ENCODE assay signal across 8 cellular contexts in the genomic region with DNA sequence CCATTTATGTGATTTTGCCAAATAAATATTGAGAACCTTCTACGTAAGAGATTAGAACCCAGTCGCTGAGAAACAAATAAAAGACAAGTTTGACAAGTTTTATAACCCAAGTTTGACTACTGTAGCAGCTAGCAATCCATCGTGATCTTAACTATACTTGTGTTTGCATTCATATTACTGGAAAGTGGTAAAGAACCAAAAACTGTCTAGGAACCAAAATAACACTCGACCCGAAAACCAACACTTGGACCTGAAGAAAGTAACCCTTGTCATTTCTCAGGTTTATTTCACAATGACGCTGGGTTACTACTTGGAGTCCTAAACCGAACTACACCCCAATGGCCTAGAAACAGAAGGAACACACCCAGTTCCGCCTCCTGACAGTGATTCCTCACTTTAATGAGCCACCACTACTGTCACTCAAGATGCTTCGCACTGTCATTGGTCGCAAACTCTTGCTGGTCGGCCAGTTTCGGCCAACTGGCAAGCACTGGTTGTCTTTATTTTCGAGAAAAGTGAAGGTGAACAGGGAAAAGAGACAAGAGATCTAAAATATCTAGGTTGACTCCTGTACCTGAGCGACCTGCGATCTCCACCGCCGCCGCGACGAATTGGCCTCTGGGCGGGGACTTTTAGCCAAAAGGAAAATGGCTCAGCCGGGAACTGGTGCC. TPM values are rescaled to one million over a fixed set of nuclear protein-coding genes. Genes with fewer than 3 reads are reported as not detected.
DNase-seq lines count a peak whose midpoint lies in the region; ATAC-seq lines count a peak whose summit lies in the region.

No MANE protein-coding gene starts in this region.

- H2BK15ac ChIP-seq in mesenchymal stem cell (ENCODE audit: low read depth, poor library complexity, severe bottlenecking), result no peak overlapping the region

- peak overlapping the region; percentile 19 for H2BK5ac ChIP-seq in mesenchymal stem cell (ENCODE audit: low read depth, low read length, poor library complexity, severe bottlenecking)

- H3K14ac ChIP-seq in mesenchymal stem cell (ENCODE audit: low read length in 2 of 2), result peak overlapping the region in 1 of 2 experiments; percentile 61

- H3K79me1 ChIP-seq in mesenchymal stem cell (replicated peaks; ENCODE audit: low read length, poor library complexity, severe bottlenecking), result peaks cover 11% of the 10 kb centered on the region

- H4K8ac ChIP-seq in mesenchymal stem cell (ENCODE audit: low read length), result peak overlapping the region; percentile 90

- DNase-seq in COR-L47 (lab: John Stamatoyannopoulos, UW) (peak; percentile 84), NT2/D1 (ENCODE audit: low read depth, low spot score) (peak; percentile 68), mesenchymal stem cell (peak; percentile 98)
- peak; percentile 61 for DNase-seq in activated CD8-positive, alpha-beta memory T cell treated with anti-CD3 and anti-CD28 coated beads, Interleukin-2, amount 50 U/mL, for 24 hours (ENCODE audit: extremely low read depth)
- peak; percentile 43 for DNase-seq in stimulated activated CD8-positive, alpha-beta memory T cell treated with anti-CD3 and anti-CD28 coated beads, Interleukin-12 subunit alpha, Interleukin-12 subunit beta, amount 100 ng/mL, for 24 hours (ENCODE audit: extremely low read depth)

- H3K18ac ChIP-seq in mesenchymal stem cell (ENCODE audit: low read depth in 1 of 2, low read length in 2 of 2), result peak overlapping the region; percentile 49 to 75

- no peak overlapping the region for H3K23ac ChIP-seq in mesenchymal stem cell (ENCODE audit: low read length in 2 of 2)

- H3K36me3 ChIP-seq in HUES48 (ENCODE audit: control insufficient read depth, insufficient read depth, low read length) (no peaks in the 10 kb centered on the region), NT2/D1 (ENCODE audit: insufficient read depth, insufficient read length, low read length) (peaks cover 3% of the 10 kb centered on the region), endocrine pancreas (ENCODE audit: control insufficient read depth, insufficient read depth, low read length) (no peaks in the 10 kb centered on the region), mesenchymal stem cell (ENCODE audit: control insufficient read depth in 1 of 2, insufficient read depth in 2 of 2, low read depth in 1 of 2, low read length in 2 of 2) (no peaks in the 10 kb centered on the region)

- H2AK5ac ChIP-seq in mesenchymal stem cell (ENCODE audit: low read length, severe bottlenecking), result no peak overlapping the region

- peak overlapping the region; percentile 87 for H2AFZ ChIP-seq in mesenchymal stem cell (ENCODE audit: low read depth, low read length)

- H3K27me3 ChIP-seq in HUES48 (ENCODE audit: control insufficient read depth, insufficient read depth, low read length) (no peaks in the 10 kb centered on the region), NT2/D1 (ENCODE audit: insufficient read depth, insufficient read length) (no peaks in the 10 kb centered on the region), endocrine pancreas (ENCODE audit: control insufficient read depth, insufficient read depth, low read length) (no peaks in the 10 kb centered on the region), mesenchymal stem cell (ENCODE audit: control insufficient read depth in 1 of 2, insufficient read depth in 1 of 2, low read length in 2 of 2) (no peaks in the 10 kb centered on the region)

- H3K9ac ChIP-seq in HUES48 (ENCODE audit: low read depth, low read length) (peak overlapping the region; percentile 97), NT2/D1 (ENCODE audit: insufficient read length, low read depth) (peak overlapping the region; percentile 97), endocrine pancreas (ENCODE audit: control insufficient read depth, insufficient read depth, low read length) (peak overlapping the region; percentile 90), mesenchymal stem cell (ENCODE audit: low read length) (peak overlapping the region; percentile 97)

- H3K27ac ChIP-seq in HUES48 (ENCODE audit: low read depth, low read length) (peak overlapping the region; percentile 93), mesenchymal stem cell (ENCODE audit: low read length, poor library complexity, severe bottlenecking) (peak overlapping the region; percentile 97)

- H3K4ac ChIP-seq in mesenchymal stem cell (ENCODE audit: low read depth in 1 of 2, low read length in 2 of 2), result peak overlapping the region; percentile 39 to 71

- ATAC-seq in GM21447 (IDR thresholded peaks at IDR 0.05; ENCODE audit: unreplicated experiment), result peak; percentile 96

- peak overlapping the region; percentile 56 for H3K4me2 ChIP-seq in mesenchymal stem cell (ENCODE audit: low read length, poor library complexity, severe bottlenecking)

- WGBS in mesenchymal stem cell, result 2% methylated on average over 22 of the region's 22 CpGs

- peak overlapping the region; percentile 8 for H4K91ac ChIP-seq in mesenchymal stem cell (ENCODE audit: low read length)

- H3K4me1 ChIP-seq in HUES48 (ENCODE audit: control insufficient read depth, insufficient read depth, low read length) (peaks cover 4% of the 10 kb centered on the region; the same call in 1 of the 2 replicates), NT2/D1 (ENCODE audit: insufficient read depth, insufficient read length) (no peaks in the 10 kb centered on the region), endocrine pancreas (ENCODE audit: control insufficient read depth, insufficient read depth, low read length) (peaks cover 11% of the 10 kb centered on the region), mesenchymal stem cell (ENCODE audit: control insufficient read depth, insufficient read depth, low read depth, low read length) (peaks cover 3% of the 10 kb centered on the region)

- H3K9me3 ChIP-seq in HUES48 (ENCODE audit: control insufficient read depth, insufficient read depth, low read length), result no peaks in the 10 kb centered on the region
- H3K9me3 ChIP-seq in NT2/D1 (ENCODE audit: insufficient read depth, low read length), result no peaks in the 10 kb centered on the region
- no peaks in the 10 kb centered on the region for H3K9me3 ChIP-seq in endocrine pancreas (ENCODE audit: control insufficient read depth, low read length)
- no peaks in the 10 kb centered on the region for H3K9me3 ChIP-seq in mesenchymal stem cell (ENCODE audit: control insufficient read depth, low read length)

- H3K4me3 ChIP-seq in HUES48 (ENCODE audit: low read depth, low read length) (peak overlapping the region; percentile 85), NT2/D1 (ENCODE audit: insufficient read length, low read depth) (peak overlapping the region; percentile 88), endocrine pancreas (ENCODE audit: control insufficient read depth, insufficient read depth, low read length) (peak overlapping the region; percentile 97), mesenchymal stem cell (ENCODE audit: insufficient read depth in 1 of 2, low read depth in 1 of 2, low read length in 2 of 2) (peak overlapping the region; percentile 81 to 89)

- no peak overlapping the region for H2BK120ac ChIP-seq in mesenchymal stem cell (ENCODE audit: low read depth, low read length)

- no peak overlapping the region for H2BK12ac ChIP-seq in mesenchymal stem cell (ENCODE audit: low read length in 2 of 2)

RNA-seq across cellular contexts. Expression of a gene that starts 0.5 kb away (rescaled TPM):
- polyA plus RNA-seq in mesenchymal stem cell (2013, experiment 1 of 2), result 13.2 TPM
- polyA plus RNA-seq in mesenchymal stem cell (2013, experiment 2 of 2), result 14.6 TPM

RNA-seq across cellular contexts. Expression of a gene that starts 0.7 kb away (rescaled TPM):
- 6.9 TPM for polyA plus RNA-seq in mesenchymal stem cell (2013, experiment 1 of 2)
- 6.7 TPM for polyA plus RNA-seq in mesenchymal stem cell (2013, experiment 2 of 2)

Comparison
In these comparisons a context has a peak if more than half of its experiments do, and no peak if none do; other contexts are left out.
1. Peak in every context shown above with its lines: DNase-seq, ATAC-seq, H3K4me3 ChIP-seq and H3K27ac ChIP-seq.
2. DNase-seq: peak in every context shown above with its lines; median percentile 98 in mesenchymal stem cell; 84 in COR-L47; 68 in NT2/D1; 61 in activated CD8-positive, alpha-beta memory T cell treated with anti-CD3 and anti-CD28 coated beads, Interleukin-2, amount 50 U/mL, for 24 hours; 43 in stimulated activated CD8-positive, alpha-beta memory T cell treated with anti-CD3 and anti-CD28 coated beads, Interleukin-12 subunit alpha, Interleukin-12 subunit beta, amount 100 ng/mL, for 24 hours.